Comparison of ENCODE assay signal across 8 cellular contexts in genomic region chr6:145814501-145815350, GRCh38. TPM values are rescaled to one million over a fixed set of nuclear protein-coding genes. Genes with fewer than 3 reads are reported as not detected.
A peak's percentile ranks its signal among the peaks of the same experiment; 100 is the strongest.
DNase-seq lines count a peak whose midpoint lies in the region; ATAC-seq and TF ChIP-seq lines count a peak whose summit lies in the region.

Gene FBXO30, minus strand, starts transcription at chr6:145814795. Its CDS starts 8,390 bp downstream, at chr6:145806405.

- 0% methylated on average over 30 to 41 of the region's 91 CpGs for WGBS in lower leg skin, 2 donors

- H3K4me3 ChIP-seq in dorsolateral prefrontal cortex (peak within 1 kb of the TSS; percentile 54 to 97 (median 84)), lower leg skin (ENCODE audit: low read depth, poor library complexity, severe bottlenecking) (peak within 1 kb of the TSS; percentile 74)

- TF ChIP-seq CTCF in dorsolateral prefrontal cortex (IDR thresholded peaks at IDR 0.05 in 54 of 56, conservative IDR thresholded peaks at IDR 0.05 in 2 of 56; ENCODE audit: low read depth in 1 of 56, partially characterized antibody in 56 of 56) (peak in 39 of 56 donors; percentile 8 to 52 (median 30)), lower leg skin (IDR thresholded peaks at IDR 0.05) (no peak)

- H3K27me3 ChIP-seq in dorsolateral prefrontal cortex = no peaks in the 10 kb centered on the region

- DNase-seq in C1 segment of cervical spinal cord (lab: John Stamatoyannopoulos, UW) = peak; percentile 38 to 94 (median 84)
- peak; percentile 81 for DNase-seq in NCI-H524 treated with DMSO at 0.1 percent for 48 hours (lab: John Stamatoyannopoulos, UW)
- peak; percentile 77 to 78 for DNase-seq in activated CD4-positive, alpha-beta T cell treated with anti-CD3 and anti-CD28 coated beads, Interleukin-2, amount 50 U/mL, for 4 hours
- peak; percentile 75 to 95 (median 87) for DNase-seq in dorsolateral prefrontal cortex
- DNase-seq in lower leg skin (ENCODE audit: low spot score in 2 of 2) = peak; percentile 82 to 96
- peak; percentile 73 to 78 for DNase-seq in stimulated activated CD4-positive, alpha-beta T cell treated with anti-CD3 and anti-CD28 coated beads, Interleukin-4, amount 100 ng/mL, for 48 hours (ENCODE audit: low read depth in 2 of 2)

- intact Hi-C loops in dorsolateral prefrontal cortex (cut with DNase I) (loop anchor here (1.0 to 10.0 kb wide), 3 partner anchors 79 to 150 kb away; partner anchors contain the start of genes EPM2A (in 2 of the 2) and SHPRH (in 1 of the 2)), lower leg skin (cut with DNase I; ENCODE audit: low total_unique reads) (no loop called here)

- peak in 1 of 2 donors; percentile 5 for TF ChIP-seq POLR2A in lower leg skin (IDR thresholded peaks at IDR 0.05)

- peak within 1 kb of the TSS; percentile 51 to 97 (median 90) for H3K27ac ChIP-seq in dorsolateral prefrontal cortex

- ATAC-seq in GM19324 (IDR thresholded peaks at IDR 0.05; ENCODE audit: low FRiP score, unreplicated experiment) (peak; percentile 84), HG03460 (IDR thresholded peaks at IDR 0.05; ENCODE audit: unreplicated experiment) (peak; percentile 72)

RNA-seq across cellular contexts. Expression of gene FBXO30, which starts in this region (rescaled TPM):
- total RNA-seq in dorsolateral prefrontal cortex = 10 to 100 TPM in 118 of 120 experiments, 1 to 10 TPM in 2; 9.7 to 17.6 (median 13.0) TPM
- total RNA-seq in lower leg skin = 1 to 10 TPM; 4.0 to 7.1 (median 4.8) TPM

Comparison
In these comparisons a context has a peak if more than half of its experiments do, and no peak if none do; other contexts are left out.
1. Peak in every context shown above with its lines: DNase-seq, ATAC-seq, H3K4me3 ChIP-seq and H3K27ac ChIP-seq.
2. CTCF ChIP-seq: peak in dorsolateral prefrontal cortex (39 of 56); none in lower leg skin (0 of 3).